ENCODE assay signal across 22 cellular contexts in genomic region chr4:35793766-35794165, GRCh38.
"Had no signal": no experiment of that assay in that cellular context is flagged by ENCODE, and none has a peak within 500 bp of the region (broad histone marks: within the 10 kb centered on the region; RNA-seq: fewer than 3 reads in every experiment).

No MANE protein-coding gene starts in this region.

- ATAC-seq: HepG2 had no signal

- H3K4me3 ChIP-seq: SJSA1, SK-N-MC had no signal

- H3K4me1 ChIP-seq: SJSA1 had no signal

- DNase-seq: IMR-90, Karpas-422, KG1, MM.1S, NCI-H1092 treated with DMSO at 0.1 percent for 48 hours, NCI-H1436, NCI-H1694, NCI-H187 treated with DMSO at 0.1 percent for 48 hours, NCI-H2029 treated with DMSO at 0.1 percent for 48 hours, NCI-H2171 treated with DMSO at 0.1 percent for 48 hours, NCI-H2227 treated with DMSO at 0.1 percent for 48 hours, NCI-H446, NCI-H510A, NCI-H524 treated with DMSO at 0.1 percent for 48 hours, NCI-H69, NCI-H774, Right ventricle myocardium superior, RPMI8226, SIG-M5 had no signal

- H3K9me3 ChIP-seq: SJSA1 had no signal

- H3K36me3 ChIP-seq: SJSA1 had no signal

- FAIRE-seq: HepG2 had no signal

- H3K27ac ChIP-seq: SJSA1, SK-N-MC had no signal

- H3K27me3 ChIP-seq: SJSA1 had no signal
